In genomic region chr20:63434599-63435378, GRCh38 we compare ENCODE assay signal across 1 cellular context.
TF ChIP-seq lines count a peak whose summit lies in the region.

No MANE protein-coding gene starts in this region.

TF ChIP-seq in GM23338, 12 proteins besides CTCF, POLR2A, EP300 and RAD21 (continued from another document):
- TF ChIP-seq, protein P1, sequence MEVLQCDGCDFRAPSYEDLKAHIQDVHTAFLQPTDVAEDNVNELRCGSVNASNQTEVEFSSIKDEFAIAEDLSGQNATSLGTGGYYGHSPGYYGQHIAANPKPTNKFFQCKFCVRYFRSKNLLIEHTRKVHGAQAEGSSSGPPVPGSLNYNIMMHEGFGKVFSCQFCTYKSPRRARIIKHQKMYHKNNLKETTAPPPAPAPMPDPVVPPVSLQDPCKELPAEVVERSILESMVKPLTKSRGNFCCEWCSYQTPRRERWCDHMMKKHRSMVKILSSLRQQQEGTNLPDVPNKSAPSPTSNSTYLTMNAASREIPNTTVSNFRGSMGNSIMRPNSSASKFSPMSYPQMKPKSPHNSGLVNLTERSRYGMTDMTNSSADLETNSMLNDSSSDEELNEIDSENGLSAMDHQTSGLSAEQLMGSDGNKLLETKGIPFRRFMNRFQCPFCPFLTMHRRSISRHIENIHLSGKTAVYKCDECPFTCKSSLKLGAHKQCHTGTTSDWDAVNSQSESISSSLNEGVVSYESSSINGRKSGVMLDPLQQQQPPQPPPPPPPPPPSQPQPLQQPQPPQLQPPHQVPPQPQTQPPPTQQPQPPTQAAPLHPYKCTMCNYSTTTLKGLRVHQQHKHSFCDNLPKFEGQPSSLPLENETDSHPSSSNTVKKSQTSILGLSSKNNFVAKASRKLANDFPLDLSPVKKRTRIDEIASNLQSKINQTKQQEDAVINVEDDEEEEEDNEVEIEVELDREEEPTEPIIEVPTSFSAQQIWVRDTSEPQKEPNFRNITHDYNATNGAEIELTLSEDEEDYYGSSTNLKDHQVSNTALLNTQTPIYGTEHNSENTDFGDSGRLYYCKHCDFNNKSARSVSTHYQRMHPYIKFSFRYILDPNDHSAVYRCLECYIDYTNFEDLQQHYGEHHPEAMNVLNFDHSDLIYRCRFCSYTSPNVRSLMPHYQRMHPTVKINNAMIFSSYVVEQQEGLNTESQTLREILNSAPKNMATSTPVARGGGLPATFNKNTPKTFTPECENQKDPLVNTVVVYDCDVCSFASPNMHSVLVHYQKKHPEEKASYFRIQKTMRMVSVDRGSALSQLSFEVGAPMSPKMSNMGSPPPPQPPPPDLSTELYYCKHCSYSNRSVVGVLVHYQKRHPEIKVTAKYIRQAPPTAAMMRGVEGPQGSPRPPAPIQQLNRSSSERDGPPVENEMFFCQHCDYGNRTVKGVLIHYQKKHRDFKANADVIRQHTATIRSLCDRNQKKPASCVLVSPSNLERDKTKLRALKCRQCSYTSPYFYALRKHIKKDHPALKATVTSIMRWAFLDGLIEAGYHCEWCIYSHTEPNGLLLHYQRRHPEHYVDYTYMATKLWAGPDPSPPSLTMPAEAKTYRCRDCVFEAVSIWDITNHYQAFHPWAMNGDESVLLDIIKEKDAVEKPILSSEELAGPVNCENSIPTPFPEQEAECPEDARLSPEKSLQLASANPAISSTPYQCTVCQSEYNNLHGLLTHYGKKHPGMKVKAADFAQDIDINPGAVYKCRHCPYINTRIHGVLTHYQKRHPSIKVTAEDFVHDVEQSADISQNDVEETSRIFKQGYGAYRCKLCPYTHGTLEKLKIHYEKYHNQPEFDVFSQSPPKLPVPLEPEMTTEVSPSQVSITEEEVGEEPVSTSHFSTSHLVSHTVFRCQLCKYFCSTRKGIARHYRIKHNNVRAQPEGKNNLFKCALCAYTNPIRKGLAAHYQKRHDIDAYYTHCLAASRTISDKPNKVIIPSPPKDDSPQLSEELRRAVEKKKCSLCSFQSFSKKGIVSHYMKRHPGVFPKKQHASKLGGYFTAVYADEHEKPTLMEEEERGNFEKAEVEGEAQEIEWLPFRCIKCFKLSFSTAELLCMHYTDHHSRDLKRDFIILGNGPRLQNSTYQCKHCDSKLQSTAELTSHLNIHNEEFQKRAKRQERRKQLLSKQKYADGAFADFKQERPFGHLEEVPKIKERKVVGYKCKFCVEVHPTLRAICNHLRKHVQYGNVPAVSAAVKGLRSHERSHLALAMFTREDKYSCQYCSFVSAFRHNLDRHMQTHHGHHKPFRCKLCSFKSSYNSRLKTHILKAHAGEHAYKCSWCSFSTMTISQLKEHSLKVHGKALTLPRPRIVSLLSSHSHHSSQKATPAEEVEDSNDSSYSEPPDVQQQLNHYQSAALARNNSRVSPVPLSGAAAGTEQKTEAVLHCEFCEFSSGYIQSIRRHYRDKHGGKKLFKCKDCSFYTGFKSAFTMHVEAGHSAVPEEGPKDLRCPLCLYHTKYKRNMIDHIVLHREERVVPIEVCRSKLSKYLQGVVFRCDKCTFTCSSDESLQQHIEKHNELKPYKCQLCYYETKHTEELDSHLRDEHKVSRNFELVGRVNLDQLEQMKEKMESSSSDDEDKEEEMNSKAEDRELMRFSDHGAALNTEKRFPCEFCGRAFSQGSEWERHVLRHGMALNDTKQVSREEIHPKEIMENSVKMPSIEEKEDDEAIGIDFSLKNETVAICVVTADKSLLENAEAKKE (CRISPR knock-in tag; IDR thresholded peaks at IDR 0.05) = no peak
